ENCODE assay signal across 3 cellular contexts in the genomic region with DNA sequence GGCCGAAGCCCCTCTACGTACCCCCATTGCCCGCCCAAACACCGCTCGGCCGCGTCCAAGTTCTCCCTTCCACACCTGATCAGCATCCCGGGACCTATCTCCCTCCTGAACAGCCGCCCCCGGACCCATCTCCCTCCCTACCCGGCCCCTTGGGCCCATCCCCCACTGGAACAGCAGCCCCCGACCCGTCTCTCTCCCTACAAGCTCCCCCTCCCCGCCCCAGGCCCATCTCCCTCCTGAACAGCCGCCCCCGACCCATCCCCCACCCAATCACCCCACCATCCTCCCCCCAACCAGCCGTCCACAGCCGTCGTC.
A peak's percentile ranks its signal among the peaks of the same experiment; 100 is the strongest.
TF ChIP-seq lines count a peak whose summit lies in the region.

No MANE protein-coding gene starts in this region.

TF ChIP-seq in SK-N-SH, 30 proteins besides CTCF, POLR2A, EP300 and RAD21:
- no peak for TF ChIP-seq RFX5 (IDR thresholded peaks at IDR 0.05; ENCODE audit: low read length)
- TF ChIP-seq TCF12 (IDR thresholded peaks at IDR 0.05): no peak
- no peak for TF ChIP-seq JUND (IDR thresholded peaks at IDR 0.05)
- no peak for TF ChIP-seq TAF1 (IDR thresholded peaks at IDR 0.05; ENCODE audit: borderline replicate concordance, low read depth, low read length)
- no peak for TF ChIP-seq TEAD4 (IDR thresholded peaks at IDR 0.05; ENCODE audit: borderline replicate concordance, insufficient read depth)
- TF ChIP-seq RXRA (IDR thresholded peaks at IDR 0.05; ENCODE audit: borderline replicate concordance, low read depth): no peak
- TF ChIP-seq, protein P1, sequence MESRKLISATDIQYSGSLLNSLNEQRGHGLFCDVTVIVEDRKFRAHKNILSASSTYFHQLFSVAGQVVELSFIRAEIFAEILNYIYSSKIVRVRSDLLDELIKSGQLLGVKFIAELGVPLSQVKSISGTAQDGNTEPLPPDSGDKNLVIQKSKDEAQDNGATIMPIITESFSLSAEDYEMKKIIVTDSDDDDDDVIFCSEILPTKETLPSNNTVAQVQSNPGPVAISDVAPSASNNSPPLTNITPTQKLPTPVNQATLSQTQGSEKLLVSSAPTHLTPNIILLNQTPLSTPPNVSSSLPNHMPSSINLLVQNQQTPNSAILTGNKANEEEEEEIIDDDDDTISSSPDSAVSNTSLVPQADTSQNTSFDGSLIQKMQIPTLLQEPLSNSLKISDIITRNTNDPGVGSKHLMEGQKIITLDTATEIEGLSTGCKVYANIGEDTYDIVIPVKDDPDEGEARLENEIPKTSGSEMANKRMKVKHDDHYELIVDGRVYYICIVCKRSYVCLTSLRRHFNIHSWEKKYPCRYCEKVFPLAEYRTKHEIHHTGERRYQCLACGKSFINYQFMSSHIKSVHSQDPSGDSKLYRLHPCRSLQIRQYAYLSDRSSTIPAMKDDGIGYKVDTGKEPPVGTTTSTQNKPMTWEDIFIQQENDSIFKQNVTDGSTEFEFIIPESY (IDR thresholded peaks at IDR 0.05; ENCODE audit: borderline replicate concordance, low read depth): no peak
- TF ChIP-seq, protein P2, sequence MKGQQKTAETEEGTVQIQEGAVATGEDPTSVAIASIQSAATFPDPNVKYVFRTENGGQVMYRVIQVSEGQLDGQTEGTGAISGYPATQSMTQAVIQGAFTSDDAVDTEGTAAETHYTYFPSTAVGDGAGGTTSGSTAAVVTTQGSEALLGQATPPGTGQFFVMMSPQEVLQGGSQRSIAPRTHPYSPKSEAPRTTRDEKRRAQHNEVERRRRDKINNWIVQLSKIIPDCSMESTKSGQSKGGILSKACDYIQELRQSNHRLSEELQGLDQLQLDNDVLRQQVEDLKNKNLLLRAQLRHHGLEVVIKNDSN (IDR thresholded peaks at IDR 0.05; ENCODE audit: borderline replicate concordance, low read depth): no peak
- TF ChIP-seq, protein P3, sequence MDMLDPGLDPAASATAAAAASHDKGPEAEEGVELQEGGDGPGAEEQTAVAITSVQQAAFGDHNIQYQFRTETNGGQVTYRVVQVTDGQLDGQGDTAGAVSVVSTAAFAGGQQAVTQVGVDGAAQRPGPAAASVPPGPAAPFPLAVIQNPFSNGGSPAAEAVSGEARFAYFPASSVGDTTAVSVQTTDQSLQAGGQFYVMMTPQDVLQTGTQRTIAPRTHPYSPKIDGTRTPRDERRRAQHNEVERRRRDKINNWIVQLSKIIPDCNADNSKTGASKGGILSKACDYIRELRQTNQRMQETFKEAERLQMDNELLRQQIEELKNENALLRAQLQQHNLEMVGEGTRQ (IDR thresholded peaks at IDR 0.05; ENCODE audit: borderline replicate concordance, low read depth, low read length): no peak
- no peak for TF ChIP-seq CHD2 (IDR thresholded peaks at IDR 0.05; ENCODE audit: low read length, partially characterized antibody)

TF ChIP-seq in SK-N-SH treated with all-trans-retinoic acid at 6 μM for 48 hours, 23 proteins besides CTCF, POLR2A, EP300 and RAD21:
- TF ChIP-seq CSDC2 (CRISPR knock-in tag; IDR thresholded peaks at IDR 0.05): no peak
- TF ChIP-seq, protein P4, sequence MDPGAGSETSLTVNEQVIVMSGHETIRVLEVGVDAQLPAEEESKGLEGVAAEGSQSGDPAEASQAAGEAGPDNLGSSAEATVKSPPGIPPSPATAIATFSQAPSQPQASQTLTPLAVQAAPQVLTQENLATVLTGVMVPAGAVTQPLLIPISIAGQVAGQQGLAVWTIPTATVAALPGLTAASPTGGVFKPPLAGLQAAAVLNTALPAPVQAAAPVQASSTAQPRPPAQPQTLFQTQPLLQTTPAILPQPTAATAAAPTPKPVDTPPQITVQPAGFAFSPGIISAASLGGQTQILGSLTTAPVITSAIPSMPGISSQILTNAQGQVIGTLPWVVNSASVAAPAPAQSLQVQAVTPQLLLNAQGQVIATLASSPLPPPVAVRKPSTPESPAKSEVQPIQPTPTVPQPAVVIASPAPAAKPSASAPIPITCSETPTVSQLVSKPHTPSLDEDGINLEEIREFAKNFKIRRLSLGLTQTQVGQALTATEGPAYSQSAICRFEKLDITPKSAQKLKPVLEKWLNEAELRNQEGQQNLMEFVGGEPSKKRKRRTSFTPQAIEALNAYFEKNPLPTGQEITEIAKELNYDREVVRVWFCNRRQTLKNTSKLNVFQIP (CRISPR knock-in tag; IDR thresholded peaks at IDR 0.05; ENCODE audit: borderline replicate concordance, low read depth): no peak

TF ChIP-seq in H1, 55 proteins besides CTCF, POLR2A, EP300 and RAD21:
- TF ChIP-seq CTBP2 (IDR thresholded peaks at IDR 0.05; ENCODE audit: borderline replicate concordance, insufficient read depth, insufficient read length, low read length): no peak
- TF ChIP-seq FOSL1 (IDR thresholded peaks at IDR 0.05; ENCODE audit: insufficient read depth, low read depth, low read length): no peak
- TF ChIP-seq SIN3A (conservative IDR thresholded peaks at IDR 0.05 in 1 of 2, IDR thresholded peaks at IDR 0.05 in 1 of 2; ENCODE audit: low read depth in 1 of 2, low read length in 2 of 2): no peak
- TF ChIP-seq TCF12 (IDR thresholded peaks at IDR 0.05; ENCODE audit: low read depth, low read length): no peak
- TF ChIP-seq MAFK (IDR thresholded peaks at IDR 0.05; ENCODE audit: low read depth, low read length): no peak
- no peak for TF ChIP-seq TAF7 (optimal IDR thresholded peaks at IDR 0.05; ENCODE audit: borderline replicate concordance, low read depth, low read length)
- TF ChIP-seq, protein P5, sequence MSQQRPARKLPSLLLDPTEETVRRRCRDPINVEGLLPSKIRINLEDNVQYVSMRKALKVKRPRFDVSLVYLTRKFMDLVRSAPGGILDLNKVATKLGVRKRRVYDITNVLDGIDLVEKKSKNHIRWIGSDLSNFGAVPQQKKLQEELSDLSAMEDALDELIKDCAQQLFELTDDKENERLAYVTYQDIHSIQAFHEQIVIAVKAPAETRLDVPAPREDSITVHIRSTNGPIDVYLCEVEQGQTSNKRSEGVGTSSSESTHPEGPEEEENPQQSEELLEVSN (IDR thresholded peaks at IDR 0.05): peak; percentile 30; the same call in 1 of the 2 replicates
- TF ChIP-seq BRCA1 (IDR thresholded peaks at IDR 0.05; ENCODE audit: low read depth, low read length): no peak
- TF ChIP-seq EZH2 (IDR thresholded peaks at IDR 0.05; ENCODE audit: low read depth, low read length, severe bottlenecking): no peak
- TF ChIP-seq RFX5 (IDR thresholded peaks at IDR 0.05; ENCODE audit: borderline replicate concordance, low read depth, low read length): no peak
- no peak for TF ChIP-seq SP4 (IDR thresholded peaks at IDR 0.05; ENCODE audit: low read length)
- no peak for TF ChIP-seq RBBP5 (IDR thresholded peaks at IDR 0.05; ENCODE audit: borderline replicate concordance, low read depth, low read length)
- peak; percentile 9 for TF ChIP-seq KDM4A (IDR thresholded peaks at IDR 0.05; ENCODE audit: low read depth, low read length, severe bottlenecking)
- no peak for TF ChIP-seq KDM5A (IDR thresholded peaks at IDR 0.05; ENCODE audit: low read length)
- TF ChIP-seq PHF8 (conservative IDR thresholded peaks at IDR 0.05; ENCODE audit: low read depth, low read length): no peak
- TF ChIP-seq HDAC6 (IDR thresholded peaks at IDR 0.05; ENCODE audit: low read depth, low read length): no peak
- TF ChIP-seq, protein P6, sequence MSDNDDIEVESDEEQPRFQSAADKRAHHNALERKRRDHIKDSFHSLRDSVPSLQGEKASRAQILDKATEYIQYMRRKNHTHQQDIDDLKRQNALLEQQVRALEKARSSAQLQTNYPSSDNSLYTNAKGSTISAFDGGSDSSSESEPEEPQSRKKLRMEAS (IDR thresholded peaks at IDR 0.05): peak; percentile 18; the same call in 1 of the 2 replicates
- no peak for TF ChIP-seq CREB1 (IDR thresholded peaks at IDR 0.05)
- TF ChIP-seq NANOG (IDR thresholded peaks at IDR 0.05; ENCODE audit: insufficient read depth, low read depth, low read length, poor library complexity, severe bottlenecking): no peak
- TF ChIP-seq NRF1 (IDR thresholded peaks at IDR 0.05; ENCODE audit: low read depth, low read length): no peak
- no peak for TF ChIP-seq YY1 (IDR thresholded peaks at IDR 0.05; ENCODE audit: low read depth, low read length)
- TF ChIP-seq EGR1 (IDR thresholded peaks at IDR 0.05; ENCODE audit: borderline replicate concordance, low read depth, low read length): 0 out of 2 replicates have a peak, but pooled peaks have one; percentile 30
- no peak for TF ChIP-seq CHD2 (IDR thresholded peaks at IDR 0.05; ENCODE audit: low read length)
- TF ChIP-seq RXRA (IDR thresholded peaks at IDR 0.05; ENCODE audit: insufficient read depth, low read depth, low read length): no peak
- TF ChIP-seq CBX5 (IDR thresholded peaks at IDR 0.05; ENCODE audit: low read depth, low read length): no peak
- no peak for TF ChIP-seq GABPA (IDR thresholded peaks at IDR 0.05; ENCODE audit: borderline replicate concordance, insufficient read depth, low read length)
- TF ChIP-seq SAP30 (IDR thresholded peaks at IDR 0.05; ENCODE audit: insufficient read depth, insufficient replicate concordance, low read length): no peak
